ENCODE assay signal across 21 cellular contexts in genomic region chr2:129011466-129012061, GRCh38.
"Had no signal": no experiment of that assay in that cellular context is flagged by ENCODE, and none has a peak within 500 bp of the region (broad histone marks: within the 10 kb centered on the region; RNA-seq: fewer than 3 reads in every experiment).

No MANE protein-coding gene starts in this region.

- H3K9me3 Mint-ChIP-seq: activated CD4-positive, alpha-beta memory T cell treated with anti-CD3 and anti-CD28 coated beads, Interleukin-2, amount 10 ng/mL, durations not matched to agents 7 days and 5 days; brain; endodermal cell; naive thymus-derived CD8-positive, alpha-beta T cell; stimulated activated memory B cell treated with anti-CD40 and anti-IgM and Interleukin-4, amounts not matched to agents 10 μg/mL and 1 μg/mL and 100 μg/mL, for 72 hours; WTC11 had no signal

- H3K4me3 ChIP-seq: lower lobe of right lung, sigmoid colon had no signal

- H3K9me3 ChIP-seq: lower lobe of right lung, sigmoid colon had no signal

- H3K27me3 Mint-ChIP-seq: activated CD4-positive, alpha-beta memory T cell treated with anti-CD3 and anti-CD28 coated beads, Interleukin-2, amount 10 ng/mL, durations not matched to agents 7 days and 5 days; activated CD8-positive, alpha-beta memory T cell treated with anti-CD3 and anti-CD28 coated beads, Interleukin-2, amount 10 ng/mL, durations not matched to agents 7 days and 5 days; activated naive CD8-positive, alpha-beta T cell; brain had no signal

- H3K27me3 ChIP-seq: foreskin keratinocyte, sigmoid colon had no signal

- H3K4me1 Mint-ChIP-seq: activated CD4-positive, alpha-beta memory T cell treated with anti-CD3 and anti-CD28 coated beads, Interleukin-2, amount 10 ng/mL, durations not matched to agents 7 days and 5 days; activated CD8-positive, alpha-beta memory T cell treated with anti-CD3 and anti-CD28 coated beads, Interleukin-2, amount 10 ng/mL, durations not matched to agents 7 days and 5 days; stimulated activated memory B cell treated with anti-CD40 and anti-IgM and Interleukin-4, amounts not matched to agents 10 μg/mL and 1 μg/mL and 100 μg/mL, for 72 hours; WTC11 had no signal

- H3K4me3 Mint-ChIP-seq: activated CD4-positive, alpha-beta memory T cell treated with anti-CD3 and anti-CD28 coated beads, Interleukin-2, amount 10 ng/mL, durations not matched to agents 7 days and 5 days; activated CD8-positive, alpha-beta memory T cell treated with anti-CD3 and anti-CD28 coated beads, Interleukin-2, amount 10 ng/mL, durations not matched to agents 7 days and 5 days; activated naive CD8-positive, alpha-beta T cell; brain; endodermal cell; naive thymus-derived CD8-positive, alpha-beta T cell; stimulated activated memory B cell treated with anti-CD40 and anti-IgM and Interleukin-4, amounts not matched to agents 10 μg/mL and 1 μg/mL and 100 μg/mL, for 72 hours; WTC11 had no signal

- H3K27ac Mint-ChIP-seq: activated CD4-positive, alpha-beta memory T cell treated with anti-CD3 and anti-CD28 coated beads, Interleukin-2, amount 10 ng/mL, durations not matched to agents 7 days and 5 days; activated CD8-positive, alpha-beta memory T cell treated with anti-CD3 and anti-CD28 coated beads, Interleukin-2, amount 10 ng/mL, durations not matched to agents 7 days and 5 days; activated naive CD8-positive, alpha-beta T cell; brain; endodermal cell; naive thymus-derived CD8-positive, alpha-beta T cell; stimulated activated memory B cell treated with anti-CD40 and anti-IgM and Interleukin-4, amounts not matched to agents 10 μg/mL and 1 μg/mL and 100 μg/mL, for 72 hours; WTC11 had no signal

- ATAC-seq: activated CD8-positive, alpha-beta memory T cell treated with anti-CD3 and anti-CD28 coated beads, Interleukin-2, amount 10 ng/mL, durations not matched to agents 7 days and 5 days; foreskin keratinocyte; left colon; lower lobe of right lung; naive thymus-derived CD8-positive, alpha-beta T cell; stimulated activated memory B cell treated with anti-CD40 and anti-IgM and Interleukin-4, amounts not matched to agents 10 μg/mL and 1 μg/mL and 100 μg/mL, for 72 hours; WTC11 had no signal

- H3K36me3 ChIP-seq: lower lobe of right lung, sigmoid colon had no signal

- H3K4me1 ChIP-seq: lower lobe of right lung, sigmoid colon had no signal

- H3K36me3 Mint-ChIP-seq: activated CD8-positive, alpha-beta memory T cell treated with anti-CD3 and anti-CD28 coated beads, Interleukin-2, amount 10 ng/mL, durations not matched to agents 7 days and 5 days; activated naive CD8-positive, alpha-beta T cell; brain; naive thymus-derived CD8-positive, alpha-beta T cell; stimulated activated memory B cell treated with anti-CD40 and anti-IgM and Interleukin-4, amounts not matched to agents 10 μg/mL and 1 μg/mL and 100 μg/mL, for 72 hours; WTC11 had no signal

- H3K27ac ChIP-seq: epithelial cell of prostate, foreskin keratinocyte, lower lobe of right lung, sigmoid colon had no signal

- DNase-seq: activated CD4-positive, alpha-beta memory T cell treated with anti-CD3 and anti-CD28 coated beads, Interleukin-2, amount 10 ng/mL, durations not matched to agents 7 days and 5 days; activated CD4-positive, alpha-beta T cell treated with anti-CD3 and anti-CD28 coated beads for 4 hours; activated CD8-positive, alpha-beta memory T cell treated with anti-CD3 and anti-CD28 coated beads, Interleukin-2, amount 10 ng/mL, durations not matched to agents 7 days and 5 days; caudate nucleus; endodermal cell; foreskin keratinocyte; glutamatergic neuron; hypothalamus; islet precursor cell; left colon; lower lobe of right lung; naive thymus-derived CD8-positive, alpha-beta T cell; nucleus accumbens; posterior cingulate gyrus; sigmoid colon; stimulated activated CD4-positive, alpha-beta T cell treated with anti-CD3 and anti-CD28 coated beads, Interleukin-4, amount 100 ng/mL, for 24 hours had no signal
